ENCODE assay signal across 13 cellular contexts in genomic region chr13:98775844-98776598, GRCh38. TPM values are rescaled to one million over a fixed set of nuclear protein-coding genes. Genes with fewer than 3 reads are reported as not detected.
DNase-seq lines count a peak whose midpoint lies in the region; ATAC-seq and TF ChIP-seq lines count a peak whose summit lies in the region.
"Had no signal": no experiment of that assay in that cellular context is flagged by ENCODE, and none has a peak within 500 bp of the region (broad histone marks: within the 10 kb centered on the region; RNA-seq: fewer than 3 reads in every experiment).

No MANE protein-coding gene starts in this region.

- peaks cover 0 to 4% (median 0%) of the 10 kb centered on the region in 4 donors for H3K4me1 ChIP-seq in Peyer's patch

- no peaks in the 10 kb centered on the region for H3K27me3 ChIP-seq in Peyer's patch
- H3K27me3 ChIP-seq: neutrophil had no signal

- CTCF ChIA-PET in activated CD4-positive, alpha-beta T cell treated with anti-CD3 and anti-CD28 coated beads, Interleukin-2, amount 10 ng/mL, durations not matched to agents 7 days and 5 days (lab: Charles Lee) = no interaction called here

- peaks cover 6% of the 10 kb centered on the region for H3K27me3 Mint-ChIP-seq in activated CD4-positive, alpha-beta T cell treated with anti-CD3 and anti-CD28 coated beads, Interleukin-2, amount 10 ng/mL, durations not matched to agents 7 days and 5 days

- no peak overlapping the region for H3K4me3 ChIP-seq in Peyer's patch
- no peak overlapping the region for H3K4me3 ChIP-seq in epithelial cell of esophagus (ENCODE audit: low read length)

- H3K9me3 Mint-ChIP-seq in activated CD4-positive, alpha-beta T cell treated with anti-CD3 and anti-CD28 coated beads, Interleukin-2, amount 10 ng/mL, durations not matched to agents 7 days and 5 days = no peaks in the 10 kb centered on the region

- DNase-seq in GM04503 (ENCODE audit: low read depth) = peak; percentile 41
- DNase-seq in Peyer's patch = peak in 2 of 3 donors; percentile 87 to 91
- DNase-seq in epithelial cell of esophagus (ENCODE audit: low read depth) = peak; percentile 94
- peak; percentile 60 for DNase-seq in non-pigmented ciliary epithelial cell (ENCODE audit: low read depth)
- DNase-seq in NCI-H510A treated with DMSO at 0.1 percent for 48 hours (lab: John Stamatoyannopoulos, UW) = no peak
- no peak for DNase-seq in NCI-H2029 (lab: John Stamatoyannopoulos, UW)
- no peak for DNase-seq in activated CD4-positive, alpha-beta T cell treated with anti-CD3 and anti-CD28 coated beads, Interleukin-2, amount 10 ng/mL, durations not matched to agents 7 days and 5 days
- DNase-seq: activated T-cell treated with anti-CD3 and anti-CD28 coated beads, Interleukin-2, amount 50 U/mL, for 1 hour; CD4-positive, alpha-beta memory T cell; KBM-7; NCI-H2107 had no signal

- POLR2A ChIA-PET in activated CD4-positive, alpha-beta T cell treated with anti-CD3 and anti-CD28 coated beads, Interleukin-2, amount 10 ng/mL, durations not matched to agents 7 days and 5 days (lab: Charles Lee) = no interaction called here

- TF ChIP-seq POLR2A in Peyer's patch (IDR thresholded peaks at IDR 0.05) = peak in 1 of 2 donors; percentile 53

- H3K27ac Mint-ChIP-seq in activated CD4-positive, alpha-beta T cell treated with anti-CD3 and anti-CD28 coated beads, Interleukin-2, amount 10 ng/mL, durations not matched to agents 7 days and 5 days = no peak overlapping the region
- H3K27ac Mint-ChIP-seq: CD4-positive, alpha-beta memory T cell had no signal

- H3K36me3 ChIP-seq in Peyer's patch = no peaks in the 10 kb centered on the region
- H3K36me3 ChIP-seq: neutrophil had no signal

- peak overlapping the region in 2 of 4 donors; percentile 70 to 86 for H3K27ac ChIP-seq in Peyer's patch
- H3K27ac ChIP-seq: neutrophil had no signal

- no peaks in the 10 kb centered on the region for H3K36me3 Mint-ChIP-seq in activated CD4-positive, alpha-beta T cell treated with anti-CD3 and anti-CD28 coated beads, Interleukin-2, amount 10 ng/mL, durations not matched to agents 7 days and 5 days (ENCODE audit: low read depth)
- H3K36me3 Mint-ChIP-seq: CD4-positive, alpha-beta memory T cell had no signal

- peak in 1 of 6 experiments; percentile 4 for TF ChIP-seq CTCF in Peyer's patch (IDR thresholded peaks at IDR 0.05)
- TF ChIP-seq CTCF in epithelial cell of esophagus (IDR thresholded peaks at IDR 0.05; ENCODE audit: insufficient read depth, low read depth, low read length, missing control alignments) = no peak

- H3K9me3 ChIP-seq in Peyer's patch = no peaks in the 10 kb centered on the region
- H3K9me3 ChIP-seq: neutrophil had no signal

- ATAC-seq in GM19467 (IDR thresholded peaks at IDR 0.05; ENCODE audit: unreplicated experiment) = no peak

- H3K4me1 Mint-ChIP-seq in activated CD4-positive, alpha-beta T cell treated with anti-CD3 and anti-CD28 coated beads, Interleukin-2, amount 10 ng/mL, durations not matched to agents 7 days and 5 days = no peaks in the 10 kb centered on the region
- H3K4me1 Mint-ChIP-seq: CD4-positive, alpha-beta memory T cell had no signal

- no peak overlapping the region for H3K4me3 Mint-ChIP-seq in activated CD4-positive, alpha-beta T cell treated with anti-CD3 and anti-CD28 coated beads, Interleukin-2, amount 10 ng/mL, durations not matched to agents 7 days and 5 days
- H3K4me3 Mint-ChIP-seq: CD4-positive, alpha-beta memory T cell had no signal

RNA-seq across cellular contexts. Expression of gene SLC15A1, which starts 23.5 kb away (rescaled TPM):
- total RNA-seq in Peyer's patch = 100 to 1,000 TPM in 3 of 4 donors, 1 to 10 TPM in 1; 4.1 to 732 (median 555) TPM
- not detected for total RNA-seq in activated CD4-positive, alpha-beta T cell treated with anti-CD3 and anti-CD28 coated beads, Interleukin-2, amount 10 ng/mL, durations not matched to agents 7 days and 5 days
- total RNA-seq: CD4-positive, alpha-beta memory T cell had no signal

Comparison
In these comparisons a context has a peak if more than half of its experiments do, and no peak if none do; other contexts are left out.
1. DNase-seq: peak in GM04503 (single experiment), Peyer's patch (2 of 3), epithelial cell of esophagus (single experiment) and non-pigmented ciliary epithelial cell (single experiment); none in NCI-H510A treated with DMSO at 0.1 percent for 48 hours (single experiment), NCI-H2029 (single experiment) and activated CD4-positive, alpha-beta T cell treated with anti-CD3 and anti-CD28 coated beads, Interleukin-2, amount 10 ng/mL, durations not matched to agents 7 days and 5 days (single experiment).
2. RNA of gene SLC15A1, which starts 23.5 kb away (total RNA-seq): 4.1 to 732 TPM in Peyer's patch; not detected in activated CD4-positive, alpha-beta T cell treated with anti-CD3 and anti-CD28 coated beads, Interleukin-2, amount 10 ng/mL, durations not matched to agents 7 days and 5 days; every median in the first group is over 4 times any median in the second.